Comparison of ENCODE assay signal across 8 cellular contexts in the genomic region with DNA sequence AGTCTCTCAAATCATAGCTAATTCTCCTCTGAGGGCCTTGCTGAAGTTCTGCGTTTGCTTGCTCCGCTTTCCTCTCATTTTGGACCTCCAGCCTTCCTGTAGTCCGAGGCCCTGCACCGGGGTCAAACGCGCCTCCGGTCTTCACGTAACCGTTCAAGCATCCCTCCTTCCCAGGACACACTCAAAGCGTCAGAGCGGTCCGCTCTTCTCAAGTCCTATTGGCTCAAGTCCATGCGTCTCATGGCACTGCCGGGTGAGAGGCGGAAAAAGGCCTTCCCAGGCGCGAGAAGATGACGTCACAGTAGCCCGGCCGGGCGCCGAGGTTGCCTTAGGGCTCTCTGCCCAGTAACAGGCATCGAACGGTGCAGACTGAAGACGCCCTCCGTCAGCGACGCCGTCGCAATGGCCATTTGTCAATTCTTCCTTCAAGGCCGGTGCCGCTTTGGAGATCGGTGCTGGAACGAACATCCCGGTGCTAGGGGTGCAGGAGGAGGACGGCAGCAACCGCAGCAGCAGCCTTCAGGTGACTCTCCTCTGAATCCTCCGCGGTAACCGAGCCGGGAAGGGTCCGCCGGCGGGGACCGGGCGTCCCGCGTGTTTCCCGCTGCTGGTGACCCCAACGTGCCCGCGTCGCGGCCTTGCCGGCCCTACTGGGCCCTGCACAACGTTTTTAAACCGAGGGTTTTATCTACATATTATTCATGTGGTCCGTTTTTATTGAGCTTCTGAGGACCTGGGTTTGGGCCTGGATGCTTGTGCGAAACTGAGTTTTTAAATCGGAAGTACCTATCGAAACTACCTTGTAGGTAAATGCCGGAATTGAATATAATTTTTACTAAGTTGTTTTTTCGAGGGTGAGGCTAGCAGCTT. TPM values are rescaled to one million over a fixed set of nuclear protein-coding genes. Genes with fewer than 3 reads are reported as not detected.
DNase-seq lines count a peak whose midpoint lies in the region; ATAC-seq, FAIRE-seq and TF ChIP-seq lines count a peak whose summit lies in the region.

A gene with protein sequence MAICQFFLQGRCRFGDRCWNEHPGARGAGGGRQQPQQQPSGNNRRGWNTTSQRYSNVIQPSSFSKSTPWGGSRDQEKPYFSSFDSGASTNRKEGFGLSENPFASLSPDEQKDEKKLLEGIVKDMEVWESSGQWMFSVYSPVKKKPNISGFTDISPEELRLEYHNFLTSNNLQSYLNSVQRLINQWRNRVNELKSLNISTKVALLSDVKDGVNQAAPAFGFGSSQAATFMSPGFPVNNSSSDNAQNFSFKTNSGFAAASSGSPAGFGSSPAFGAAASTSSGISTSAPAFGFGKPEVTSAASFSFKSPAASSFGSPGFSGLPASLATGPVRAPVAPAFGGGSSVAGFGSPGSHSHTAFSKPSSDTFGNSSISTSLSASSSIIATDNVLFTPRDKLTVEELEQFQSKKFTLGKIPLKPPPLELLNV (plus strand): TSS at position 365 of the 870 bp plus-strand sequence. CDS start 38 bp downstream, at position 403.

- H3K9me3 ChIP-seq in body of pancreas, result no peaks in the 10 kb centered on the region

- peaks cover 26% of the 10 kb centered on the region for H3K4me1 ChIP-seq in body of pancreas

- FAIRE-seq in TTC549 (lab: Jason Lieb, UNC), result peak; percentile 89

- WGBS in body of pancreas, 2 donors, result 0 to 1% methylated on average over 15 to 63 of the region's 63 CpGs

- no peaks in the 10 kb centered on the region for H3K36me3 ChIP-seq in body of pancreas (replicated peaks in 1 of 2; ENCODE audit: insufficient read depth in 1 of 2, low read depth in 2 of 2)

- peak within 1 kb of the TSS; percentile 85 to 99 for H3K4me3 ChIP-seq in body of pancreas

- TF ChIP-seq POLR2A in body of pancreas (IDR thresholded peaks at IDR 0.05), result peak; percentile 57 to 86 (median 84)

- DNase-seq in NCI-H2107 treated with DMSO at 0.1 percent for 48 hours (lab: John Stamatoyannopoulos, UW; ENCODE audit: unreplicated experiment) (peak; percentile 98), body of pancreas (peak; percentile 95 to 97 (median 96)), iPS DF 19.7 (ENCODE audit: low read depth, low spot score) (peak; percentile 99), sciatic nerve (ENCODE audit: low spot score) (peak; percentile 96)

- TF ChIP-seq CTCF in 22Rv1 (IDR thresholded peaks at IDR 0.05) (no peak), body of pancreas (IDR thresholded peaks at IDR 0.05) (no peak)

- peak within 1 kb of the TSS; percentile 91 for H3K27ac ChIP-seq in 22Rv1
- H3K27ac ChIP-seq in body of pancreas, result peak within 1 kb of the TSS; percentile 81 to 95 (median 90)

- H3K27me3 ChIP-seq in body of pancreas, result no peaks in the 10 kb centered on the region

- ATAC-seq in GM18520 (IDR thresholded peaks at IDR 0.05; ENCODE audit: unreplicated experiment) (peak; percentile 96), HG03064 (IDR thresholded peaks at IDR 0.05; ENCODE audit: low read depth, unreplicated experiment) (peak; percentile 95), body of pancreas (peak; percentile 99), sciatic nerve (peak; percentile 98)

- intact Hi-C loops in body of pancreas (cut with DNase I), result no loop called here
- intact Hi-C loops in sciatic nerve (cut with DNase I), result no loop called here

RNA-seq across cellular contexts. Expression of the gene that starts here (rescaled TPM):
- 10 to 100 TPM in 1 of 2 donors, 1 to 10 TPM in 1; 9.6 to 31.9 TPM for total RNA-seq in body of pancreas
- total RNA-seq in sciatic nerve, result 26.6 TPM

Comparison
In these comparisons a context has a peak if more than half of its experiments do, and no peak if none do; other contexts are left out.
1. Peak in every context shown above with its lines: DNase-seq, ATAC-seq, H3K4me3 ChIP-seq and H3K27ac ChIP-seq.